33 cellular contexts compared by ENCODE assay signal in genomic region chr18:24818069-24818395, GRCh38.
"Had no signal": no experiment of that assay in that cellular context is flagged by ENCODE, and none has a peak within 500 bp of the region (broad histone marks: within the 10 kb centered on the region; RNA-seq: fewer than 3 reads in every experiment).

No MANE protein-coding gene starts in this region.

- H2AFZ ChIP-seq: hepatocyte had no signal

- H3K79me2 ChIP-seq: hepatocyte had no signal

- FAIRE-seq: kidney had no signal

- DNase-seq: activated CD4-positive, alpha-beta memory T cell treated with anti-CD3 and anti-CD28 coated beads for 36 hours; activated CD4-positive, alpha-beta T cell treated with anti-CD3 and anti-CD28 coated beads for 48 hours; activated CD8-positive, alpha-beta memory T cell treated with anti-CD3 and anti-CD28 coated beads, Interleukin-2, amount 50 U/mL, for 4 hours; activated effector memory CD4-positive, alpha-beta T cell treated with anti-CD3 and anti-CD28 coated beads, Interleukin-2, amount 50 U/mL, for 16 hours; activated naive CD4-positive, alpha-beta T cell treated with anti-CD3 and anti-CD28 coated beads for 36 hours; activated naive CD8-positive, alpha-beta T cell treated with anti-CD3 and anti-CD28 coated beads for 36 hours; activated T-cell treated with anti-CD3 and anti-CD28 coated beads, Interleukin-2, amount 50 U/mL, for 1 hour; brain microvascular endothelial cell; effector memory CD4-positive, alpha-beta T cell; immature natural killer cell; kidney; left colon; mammary epithelial cell; midbrain; naive thymus-derived CD4-positive, alpha-beta T cell; right lobe of liver; stimulated activated CD4-positive, alpha-beta T cell treated with anti-CD3 and anti-CD28 coated beads, Interleukin-4, amount 100 ng/mL, for 1 hour; T-helper 9 cell; uterus had no signal

- H3K9me3 Mint-ChIP-seq: activated CD4-positive, alpha-beta memory T cell treated with anti-CD3 and anti-CD28 coated beads for 36 hours; activated naive CD4-positive, alpha-beta T cell treated with anti-CD3 and anti-CD28 coated beads for 36 hours; activated naive CD8-positive, alpha-beta T cell treated with anti-CD3 and anti-CD28 coated beads for 36 hours; activated T-helper 1 cell treated with anti-CD3 and anti-CD28 coated beads, Interleukin-12 subunit alpha, Interleukin-12 subunit beta, Interleukin-2, Interleukin-4 antibody, amounts not matched to agents 30 ng/mL and 10 ng/mL and 1 ng/mL, durations not matched to agents 14 hours and 24 hours and 36 hours; stimulated activated naive CD8-positive, alpha-beta T cell treated with anti-CD3 and anti-CD28 coated beads, Interleukin-15, Interleukin-2, amounts not matched to agents 100 ng/mL and 50 ng/mL, for 24 hours; T-helper 1 cell treated with Interleukin-12 subunit alpha and Interleukin-12 subunit beta and Interleukin-4 antibody, amounts not matched to agents 30 μg/mL and 1 μg/mL, for 36 hours had no signal

- H3K27ac ChIP-seq: ascending aorta, brain microvascular endothelial cell, coronary artery, gastroesophageal sphincter, hepatocyte, neutrophil, right lobe of liver, thoracic aorta, uterus, VCaP had no signal

- H3K36me3 Mint-ChIP-seq: activated CD4-positive, alpha-beta memory T cell treated with anti-CD3 and anti-CD28 coated beads for 36 hours; activated naive CD8-positive, alpha-beta T cell treated with anti-CD3 and anti-CD28 coated beads for 36 hours; immature natural killer cell; naive thymus-derived CD4-positive, alpha-beta T cell; stimulated activated effector memory CD8-positive, alpha-beta T cell treated with anti-CD3 and anti-CD28 coated beads, Interleukin-12 subunit alpha, Interleukin-12 subunit beta, amount 100 ng/mL, for 72 hours; type B pancreatic cell had no signal

- H3K9me3 ChIP-seq: ascending aorta, gastroesophageal sphincter, neutrophil, right lobe of liver, thoracic aorta, uterus had no signal

- H3K36me3 ChIP-seq: ascending aorta, brain microvascular endothelial cell, gastroesophageal sphincter, neutrophil, right lobe of liver, thoracic aorta, uterus had no signal

- H3K4me3 ChIP-seq: ascending aorta, coronary artery, gastroesophageal sphincter, hepatocyte, right lobe of liver, thoracic aorta, uterus had no signal

- H3K4me1 ChIP-seq: ascending aorta, gastroesophageal sphincter, right lobe of liver, uterus had no signal

- H3K4me2 ChIP-seq: hepatocyte had no signal

- H3K4me1 Mint-ChIP-seq: activated naive CD8-positive, alpha-beta T cell treated with anti-CD3 and anti-CD28 coated beads for 36 hours; immature natural killer cell; naive thymus-derived CD4-positive, alpha-beta T cell; stimulated activated effector memory CD8-positive, alpha-beta T cell treated with anti-CD3 and anti-CD28 coated beads, Interleukin-12 subunit alpha, Interleukin-12 subunit beta, amount 100 ng/mL, for 72 hours had no signal

- H3K27me3 ChIP-seq: ascending aorta, brain microvascular endothelial cell, dorsolateral prefrontal cortex, hepatocyte, neutrophil, right lobe of liver, uterus had no signal

- H3K27me3 Mint-ChIP-seq: activated CD4-positive, alpha-beta memory T cell treated with anti-CD3 and anti-CD28 coated beads for 36 hours; activated naive CD8-positive, alpha-beta T cell treated with anti-CD3 and anti-CD28 coated beads for 36 hours had no signal

- ATAC-seq: activated CD4-positive, CD25-positive, alpha-beta regulatory T cell treated with anti-CD3 and anti-CD28 coated beads, Interleukin-2, amount 50 U/mL, for 24 hours; gastroesophageal sphincter; left colon; naive thymus-derived CD4-positive, alpha-beta T cell; right lobe of liver; stimulated activated effector memory CD8-positive, alpha-beta T cell treated with anti-CD3 and anti-CD28 coated beads, Interleukin-12 subunit alpha, Interleukin-12 subunit beta, amount 100 ng/mL, for 72 hours had no signal

- H3K27ac Mint-ChIP-seq: activated CD4-positive, alpha-beta memory T cell treated with anti-CD3 and anti-CD28 coated beads for 36 hours; activated naive CD4-positive, alpha-beta T cell treated with anti-CD3 and anti-CD28 coated beads for 36 hours; activated naive CD8-positive, alpha-beta T cell treated with anti-CD3 and anti-CD28 coated beads for 36 hours; activated T-helper 1 cell treated with anti-CD3 and anti-CD28 coated beads, Interleukin-12 subunit alpha, Interleukin-12 subunit beta, Interleukin-2, Interleukin-4 antibody, amounts not matched to agents 30 ng/mL and 10 ng/mL and 1 ng/mL, durations not matched to agents 14 hours and 24 hours and 36 hours; immature natural killer cell; naive thymus-derived CD4-positive, alpha-beta T cell; stimulated activated effector memory CD8-positive, alpha-beta T cell treated with anti-CD3 and anti-CD28 coated beads, Interleukin-12 subunit alpha, Interleukin-12 subunit beta, amount 100 ng/mL, for 72 hours; stimulated activated naive CD8-positive, alpha-beta T cell treated with anti-CD3 and anti-CD28 coated beads, Interleukin-15, Interleukin-2, amounts not matched to agents 100 ng/mL and 50 ng/mL, for 24 hours; T-helper 1 cell treated with Interleukin-12 subunit alpha and Interleukin-12 subunit beta and Interleukin-4 antibody, amounts not matched to agents 30 μg/mL and 1 μg/mL, for 36 hours; type B pancreatic cell had no signal

- H3K4me3 Mint-ChIP-seq: activated CD4-positive, alpha-beta memory T cell treated with anti-CD3 and anti-CD28 coated beads for 36 hours; activated naive CD4-positive, alpha-beta T cell treated with anti-CD3 and anti-CD28 coated beads for 36 hours; activated naive CD8-positive, alpha-beta T cell treated with anti-CD3 and anti-CD28 coated beads for 36 hours; activated T-helper 1 cell treated with anti-CD3 and anti-CD28 coated beads, Interleukin-12 subunit alpha, Interleukin-12 subunit beta, Interleukin-2, Interleukin-4 antibody, amounts not matched to agents 30 ng/mL and 10 ng/mL and 1 ng/mL, durations not matched to agents 14 hours and 24 hours and 36 hours; immature natural killer cell; naive thymus-derived CD4-positive, alpha-beta T cell; stimulated activated effector memory CD8-positive, alpha-beta T cell treated with anti-CD3 and anti-CD28 coated beads, Interleukin-12 subunit alpha, Interleukin-12 subunit beta, amount 100 ng/mL, for 72 hours; stimulated activated naive CD8-positive, alpha-beta T cell treated with anti-CD3 and anti-CD28 coated beads, Interleukin-15, Interleukin-2, amounts not matched to agents 100 ng/mL and 50 ng/mL, for 24 hours; T-helper 1 cell treated with Interleukin-12 subunit alpha and Interleukin-12 subunit beta and Interleukin-4 antibody, amounts not matched to agents 30 μg/mL and 1 μg/mL, for 36 hours; type B pancreatic cell had no signal
